ENCODE assay signal across 1 cellular context in the genomic region with DNA sequence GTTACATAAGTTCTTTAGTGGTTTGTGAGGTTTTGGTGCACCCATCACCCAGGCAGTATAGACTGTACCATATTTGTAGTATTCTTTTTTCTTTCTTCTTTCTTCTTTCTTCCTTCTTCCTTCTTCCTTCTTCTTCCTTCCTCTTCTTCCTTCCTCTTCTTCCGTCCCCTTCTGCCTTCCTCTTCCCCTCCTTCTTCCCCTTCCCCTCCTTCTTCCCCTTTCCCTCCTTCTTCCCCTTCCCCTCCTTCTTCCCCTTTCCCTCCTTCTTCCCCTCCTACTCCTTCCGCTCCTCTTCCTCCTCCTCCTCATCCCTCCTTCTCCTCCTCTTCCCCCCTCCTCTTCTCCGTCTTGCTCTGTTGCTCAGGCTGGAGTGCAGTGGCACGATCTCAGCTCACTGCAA.
TF ChIP-seq lines count a peak whose summit lies in the region.

No MANE protein-coding gene starts in this region.

TF ChIP-seq in GM12878, 131 proteins besides CTCF, POLR2A, EP300 and RAD21 (continued from another document):
- TF ChIP-seq EGR1 (IDR thresholded peaks at IDR 0.05; ENCODE audit: borderline replicate concordance in 1 of 2, low read depth in 2 of 2, low read length in 2 of 2) (no peak), ZBED1 (IDR thresholded peaks at IDR 0.05; ENCODE audit: borderline replicate concordance) (no peak), ZNF622 (IDR thresholded peaks at IDR 0.05) (no peak)
- TF ChIP-seq, protein P1, sequence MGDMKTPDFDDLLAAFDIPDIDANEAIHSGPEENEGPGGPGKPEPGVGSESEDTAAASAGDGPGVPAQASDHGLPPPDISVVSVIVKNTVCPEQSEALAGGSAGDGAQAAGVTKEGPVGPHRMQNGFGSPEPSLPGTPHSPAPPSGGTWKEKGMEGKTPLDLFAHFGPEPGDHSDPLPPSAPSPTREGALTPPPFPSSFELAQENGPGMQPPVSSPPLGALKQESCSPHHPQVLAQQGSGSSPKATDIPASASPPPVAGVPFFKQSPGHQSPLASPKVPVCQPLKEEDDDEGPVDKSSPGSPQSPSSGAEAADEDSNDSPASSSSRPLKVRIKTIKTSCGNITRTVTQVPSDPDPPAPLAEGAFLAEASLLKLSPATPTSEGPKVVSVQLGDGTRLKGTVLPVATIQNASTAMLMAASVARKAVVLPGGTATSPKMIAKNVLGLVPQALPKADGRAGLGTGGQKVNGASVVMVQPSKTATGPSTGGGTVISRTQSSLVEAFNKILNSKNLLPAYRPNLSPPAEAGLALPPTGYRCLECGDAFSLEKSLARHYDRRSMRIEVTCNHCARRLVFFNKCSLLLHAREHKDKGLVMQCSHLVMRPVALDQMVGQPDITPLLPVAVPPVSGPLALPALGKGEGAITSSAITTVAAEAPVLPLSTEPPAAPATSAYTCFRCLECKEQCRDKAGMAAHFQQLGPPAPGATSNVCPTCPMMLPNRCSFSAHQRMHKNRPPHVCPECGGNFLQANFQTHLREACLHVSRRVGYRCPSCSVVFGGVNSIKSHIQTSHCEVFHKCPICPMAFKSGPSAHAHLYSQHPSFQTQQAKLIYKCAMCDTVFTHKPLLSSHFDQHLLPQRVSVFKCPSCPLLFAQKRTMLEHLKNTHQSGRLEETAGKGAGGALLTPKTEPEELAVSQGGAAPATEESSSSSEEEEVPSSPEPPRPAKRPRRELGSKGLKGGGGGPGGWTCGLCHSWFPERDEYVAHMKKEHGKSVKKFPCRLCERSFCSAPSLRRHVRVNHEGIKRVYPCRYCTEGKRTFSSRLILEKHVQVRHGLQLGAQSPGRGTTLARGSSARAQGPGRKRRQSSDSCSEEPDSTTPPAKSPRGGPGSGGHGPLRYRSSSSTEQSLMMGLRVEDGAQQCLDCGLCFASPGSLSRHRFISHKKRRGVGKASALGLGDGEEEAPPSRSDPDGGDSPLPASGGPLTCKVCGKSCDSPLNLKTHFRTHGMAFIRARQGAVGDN (IDR thresholded peaks at IDR 0.05), result no peak
